1 cellular context compared by ENCODE assay signal in genomic region chr1:20715406-20715805, GRCh38.
TF ChIP-seq lines count a peak whose summit lies in the region.

No MANE protein-coding gene starts in this region.

TF ChIP-seq in HepG2, 621 proteins besides CTCF, POLR2A, EP300 and RAD21:
- TF ChIP-seq CBX1 (IDR thresholded peaks at IDR 0.05; ENCODE audit: low read depth) (no peak), FOXJ3 (CRISPR knock-in tag; IDR thresholded peaks at IDR 0.05; ENCODE audit: borderline replicate concordance) (no peak), ZNF572 (CRISPR knock-in tag; IDR thresholded peaks at IDR 0.05) (no peak), MAFF (IDR thresholded peaks at IDR 0.05; ENCODE audit: low read depth, low read length) (no peak), ZKSCAN8 (CRISPR knock-in tag; IDR thresholded peaks at IDR 0.05; ENCODE audit: borderline replicate concordance) (no peak), HDAC1 (CRISPR knock-in tag; IDR thresholded peaks at IDR 0.05) (no peak), ZNF567 (CRISPR knock-in tag; IDR thresholded peaks at IDR 0.05; ENCODE audit: borderline replicate concordance) (no peak), PHB2 (IDR thresholded peaks at IDR 0.05; ENCODE audit: partially characterized antibody) (no peak), MAX (IDR thresholded peaks at IDR 0.05) (0 out of 2 replicates have a peak, but pooled peaks have one; percentile 21), DZIP1 (CRISPR knock-in tag; IDR thresholded peaks at IDR 0.05) (no peak), ZFX (CRISPR knock-in tag; IDR thresholded peaks at IDR 0.05; ENCODE audit: low read depth) (0 out of 2 replicates have a peak, but pooled peaks have one; percentile 15), ZFP36L1 (CRISPR knock-in tag; IDR thresholded peaks at IDR 0.05) (no peak), ZNF768 (CRISPR knock-in tag; IDR thresholded peaks at IDR 0.05) (0 out of 2 replicates have a peak, but pooled peaks have one; percentile 20), ZNF891 (CRISPR knock-in tag; IDR thresholded peaks at IDR 0.05) (no peak), ZHX1 (CRISPR knock-in tag; IDR thresholded peaks at IDR 0.05; ENCODE audit: low read depth) (no peak), MXD3 (CRISPR knock-in tag; IDR thresholded peaks at IDR 0.05) (no peak)
- TF ChIP-seq, protein P1, sequence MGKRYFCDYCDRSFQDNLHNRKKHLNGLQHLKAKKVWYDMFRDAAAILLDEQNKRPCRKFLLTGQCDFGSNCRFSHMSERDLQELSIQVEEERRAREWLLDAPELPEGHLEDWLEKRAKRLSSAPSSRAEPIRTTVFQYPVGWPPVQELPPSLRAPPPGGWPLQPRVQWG (CRISPR knock-in tag; IDR thresholded peaks at IDR 0.05; ENCODE audit: borderline replicate concordance, low read depth) = no peak
- TF ChIP-seq, protein P2, sequence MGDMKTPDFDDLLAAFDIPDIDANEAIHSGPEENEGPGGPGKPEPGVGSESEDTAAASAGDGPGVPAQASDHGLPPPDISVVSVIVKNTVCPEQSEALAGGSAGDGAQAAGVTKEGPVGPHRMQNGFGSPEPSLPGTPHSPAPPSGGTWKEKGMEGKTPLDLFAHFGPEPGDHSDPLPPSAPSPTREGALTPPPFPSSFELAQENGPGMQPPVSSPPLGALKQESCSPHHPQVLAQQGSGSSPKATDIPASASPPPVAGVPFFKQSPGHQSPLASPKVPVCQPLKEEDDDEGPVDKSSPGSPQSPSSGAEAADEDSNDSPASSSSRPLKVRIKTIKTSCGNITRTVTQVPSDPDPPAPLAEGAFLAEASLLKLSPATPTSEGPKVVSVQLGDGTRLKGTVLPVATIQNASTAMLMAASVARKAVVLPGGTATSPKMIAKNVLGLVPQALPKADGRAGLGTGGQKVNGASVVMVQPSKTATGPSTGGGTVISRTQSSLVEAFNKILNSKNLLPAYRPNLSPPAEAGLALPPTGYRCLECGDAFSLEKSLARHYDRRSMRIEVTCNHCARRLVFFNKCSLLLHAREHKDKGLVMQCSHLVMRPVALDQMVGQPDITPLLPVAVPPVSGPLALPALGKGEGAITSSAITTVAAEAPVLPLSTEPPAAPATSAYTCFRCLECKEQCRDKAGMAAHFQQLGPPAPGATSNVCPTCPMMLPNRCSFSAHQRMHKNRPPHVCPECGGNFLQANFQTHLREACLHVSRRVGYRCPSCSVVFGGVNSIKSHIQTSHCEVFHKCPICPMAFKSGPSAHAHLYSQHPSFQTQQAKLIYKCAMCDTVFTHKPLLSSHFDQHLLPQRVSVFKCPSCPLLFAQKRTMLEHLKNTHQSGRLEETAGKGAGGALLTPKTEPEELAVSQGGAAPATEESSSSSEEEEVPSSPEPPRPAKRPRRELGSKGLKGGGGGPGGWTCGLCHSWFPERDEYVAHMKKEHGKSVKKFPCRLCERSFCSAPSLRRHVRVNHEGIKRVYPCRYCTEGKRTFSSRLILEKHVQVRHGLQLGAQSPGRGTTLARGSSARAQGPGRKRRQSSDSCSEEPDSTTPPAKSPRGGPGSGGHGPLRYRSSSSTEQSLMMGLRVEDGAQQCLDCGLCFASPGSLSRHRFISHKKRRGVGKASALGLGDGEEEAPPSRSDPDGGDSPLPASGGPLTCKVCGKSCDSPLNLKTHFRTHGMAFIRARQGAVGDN (CRISPR knock-in tag; IDR thresholded peaks at IDR 0.05) = peak; percentile 42
- TF ChIP-seq, protein P3, sequence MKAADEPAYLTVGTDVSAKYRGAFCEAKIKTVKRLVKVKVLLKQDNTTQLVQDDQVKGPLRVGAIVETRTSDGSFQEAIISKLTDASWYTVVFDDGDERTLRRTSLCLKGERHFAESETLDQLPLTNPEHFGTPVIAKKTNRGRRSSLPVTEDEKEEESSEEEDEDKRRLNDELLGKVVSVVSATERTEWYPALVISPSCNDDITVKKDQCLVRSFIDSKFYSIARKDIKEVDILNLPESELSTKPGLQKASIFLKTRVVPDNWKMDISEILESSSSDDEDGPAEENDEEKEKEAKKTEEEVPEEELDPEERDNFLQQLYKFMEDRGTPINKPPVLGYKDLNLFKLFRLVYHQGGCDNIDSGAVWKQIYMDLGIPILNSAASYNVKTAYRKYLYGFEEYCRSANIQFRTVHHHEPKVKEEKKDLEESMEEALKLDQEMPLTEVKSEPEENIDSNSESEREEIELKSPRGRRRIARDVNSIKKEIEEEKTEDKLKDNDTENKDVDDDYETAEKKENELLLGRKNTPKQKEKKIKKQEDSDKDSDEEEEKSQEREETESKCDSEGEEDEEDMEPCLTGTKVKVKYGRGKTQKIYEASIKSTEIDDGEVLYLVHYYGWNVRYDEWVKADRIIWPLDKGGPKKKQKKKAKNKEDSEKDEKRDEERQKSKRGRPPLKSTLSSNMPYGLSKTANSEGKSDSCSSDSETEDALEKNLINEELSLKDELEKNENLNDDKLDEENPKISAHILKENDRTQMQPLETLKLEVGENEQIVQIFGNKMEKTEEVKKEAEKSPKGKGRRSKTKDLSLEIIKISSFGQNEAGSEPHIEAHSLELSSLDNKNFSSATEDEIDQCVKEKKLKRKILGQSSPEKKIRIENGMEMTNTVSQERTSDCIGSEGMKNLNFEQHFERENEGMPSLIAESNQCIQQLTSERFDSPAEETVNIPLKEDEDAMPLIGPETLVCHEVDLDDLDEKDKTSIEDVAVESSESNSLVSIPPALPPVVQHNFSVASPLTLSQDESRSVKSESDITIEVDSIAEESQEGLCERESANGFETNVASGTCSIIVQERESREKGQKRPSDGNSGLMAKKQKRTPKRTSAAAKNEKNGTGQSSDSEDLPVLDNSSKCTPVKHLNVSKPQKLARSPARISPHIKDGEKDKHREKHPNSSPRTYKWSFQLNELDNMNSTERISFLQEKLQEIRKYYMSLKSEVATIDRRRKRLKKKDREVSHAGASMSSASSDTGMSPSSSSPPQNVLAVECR (CRISPR knock-in tag; IDR thresholded peaks at IDR 0.05; ENCODE audit: borderline replicate concordance) = no peak
- TF ChIP-seq, protein P4, sequence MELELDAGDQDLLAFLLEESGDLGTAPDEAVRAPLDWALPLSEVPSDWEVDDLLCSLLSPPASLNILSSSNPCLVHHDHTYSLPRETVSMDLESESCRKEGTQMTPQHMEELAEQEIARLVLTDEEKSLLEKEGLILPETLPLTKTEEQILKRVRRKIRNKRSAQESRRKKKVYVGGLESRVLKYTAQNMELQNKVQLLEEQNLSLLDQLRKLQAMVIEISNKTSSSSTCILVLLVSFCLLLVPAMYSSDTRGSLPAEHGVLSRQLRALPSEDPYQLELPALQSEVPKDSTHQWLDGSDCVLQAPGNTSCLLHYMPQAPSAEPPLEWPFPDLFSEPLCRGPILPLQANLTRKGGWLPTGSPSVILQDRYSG (CRISPR knock-in tag; IDR thresholded peaks at IDR 0.05) = no peak
- TF ChIP-seq, protein P5, sequence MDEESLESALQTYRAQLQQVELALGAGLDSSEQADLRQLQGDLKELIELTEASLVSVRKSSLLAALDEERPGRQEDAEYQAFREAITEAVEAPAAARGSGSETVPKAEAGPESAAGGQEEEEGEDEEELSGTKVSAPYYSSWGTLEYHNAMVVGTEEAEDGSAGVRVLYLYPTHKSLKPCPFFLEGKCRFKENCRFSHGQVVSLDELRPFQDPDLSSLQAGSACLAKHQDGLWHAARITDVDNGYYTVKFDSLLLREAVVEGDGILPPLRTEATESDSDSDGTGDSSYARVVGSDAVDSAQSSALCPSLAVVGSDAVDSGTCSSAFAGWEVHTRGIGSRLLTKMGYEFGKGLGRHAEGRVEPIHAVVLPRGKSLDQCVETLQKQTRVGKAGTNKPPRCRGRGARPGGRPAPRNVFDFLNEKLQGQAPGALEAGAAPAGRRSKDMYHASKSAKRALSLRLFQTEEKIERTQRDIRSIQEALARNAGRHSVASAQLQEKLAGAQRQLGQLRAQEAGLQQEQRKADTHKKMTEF (CRISPR knock-in tag; IDR thresholded peaks at IDR 0.05) = no peak
- TF ChIP-seq, protein P6, sequence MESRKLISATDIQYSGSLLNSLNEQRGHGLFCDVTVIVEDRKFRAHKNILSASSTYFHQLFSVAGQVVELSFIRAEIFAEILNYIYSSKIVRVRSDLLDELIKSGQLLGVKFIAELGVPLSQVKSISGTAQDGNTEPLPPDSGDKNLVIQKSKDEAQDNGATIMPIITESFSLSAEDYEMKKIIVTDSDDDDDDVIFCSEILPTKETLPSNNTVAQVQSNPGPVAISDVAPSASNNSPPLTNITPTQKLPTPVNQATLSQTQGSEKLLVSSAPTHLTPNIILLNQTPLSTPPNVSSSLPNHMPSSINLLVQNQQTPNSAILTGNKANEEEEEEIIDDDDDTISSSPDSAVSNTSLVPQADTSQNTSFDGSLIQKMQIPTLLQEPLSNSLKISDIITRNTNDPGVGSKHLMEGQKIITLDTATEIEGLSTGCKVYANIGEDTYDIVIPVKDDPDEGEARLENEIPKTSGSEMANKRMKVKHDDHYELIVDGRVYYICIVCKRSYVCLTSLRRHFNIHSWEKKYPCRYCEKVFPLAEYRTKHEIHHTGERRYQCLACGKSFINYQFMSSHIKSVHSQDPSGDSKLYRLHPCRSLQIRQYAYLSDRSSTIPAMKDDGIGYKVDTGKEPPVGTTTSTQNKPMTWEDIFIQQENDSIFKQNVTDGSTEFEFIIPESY (CRISPR knock-in tag; IDR thresholded peaks at IDR 0.05) = no peak
